ENCODE assay signal across 14 cellular contexts in genomic region chr11:35321532-35322320, GRCh38.
A peak's percentile ranks its signal among the peaks of the same experiment; 100 is the strongest.
DNase-seq lines count a peak whose midpoint lies in the region; ATAC-seq and TF ChIP-seq lines count a peak whose summit lies in the region.
"Had no signal": no experiment of that assay in that cellular context is flagged by ENCODE, and none has a peak within 500 bp of the region (broad histone marks: within the 10 kb centered on the region; RNA-seq: fewer than 3 reads in every experiment).

No MANE protein-coding gene starts in this region.

- H3K27me3 ChIP-seq in body of pancreas (no peaks in the 10 kb centered on the region), osteoblast (ENCODE audit: insufficient read depth, low read length) (no peaks in the 10 kb centered on the region), smooth muscle cell (ENCODE audit: low read depth) (no peaks in the 10 kb centered on the region)
- H3K27me3 ChIP-seq: thyroid gland had no signal

- H2AFZ ChIP-seq in osteoblast (ENCODE audit: low read length) (no peak overlapping the region), smooth muscle cell (ENCODE audit: low read depth) (no peak overlapping the region)

- no peaks in the 10 kb centered on the region for H3K79me2 ChIP-seq in osteoblast (ENCODE audit: insufficient read depth, low read length)
- no peaks in the 10 kb centered on the region for H3K79me2 ChIP-seq in smooth muscle cell (ENCODE audit: low read depth)

- no peak overlapping the region for H3K4me3 ChIP-seq in body of pancreas
- H3K4me3 ChIP-seq in osteoblast (ENCODE audit: insufficient read depth, low read length) = no peak overlapping the region
- H3K4me3 ChIP-seq in smooth muscle cell = no peak overlapping the region
- H3K4me3 ChIP-seq: thyroid gland had no signal

- H3K4me1 ChIP-seq in body of pancreas (peaks cover 87% of the 10 kb centered on the region), osteoblast (ENCODE audit: insufficient read depth, low read length) (peaks cover 16% of the 10 kb centered on the region), smooth muscle cell (ENCODE audit: low read depth) (peaks cover 14% of the 10 kb centered on the region)
- H3K4me1 ChIP-seq: thyroid gland had no signal

- DNase-seq in COLO668 (lab: John Stamatoyannopoulos, UW; ENCODE audit: unreplicated experiment) (peak; percentile 33), M059J (ENCODE audit: low read depth) (peak; percentile 79), body of pancreas (peak; percentile 42 to 77 (median 66)), osteoblast (ENCODE audit: insufficient read length, low spot score, missing footprints) (peak; percentile 77), smooth muscle cell (lab: John Stamatoyannopoulos, UW; ENCODE audit: unreplicated experiment) (no peak)
- DNase-seq in effector memory CD8-positive, alpha-beta T cell = no peak
- DNase-seq in activated CD4-positive, alpha-beta T cell treated with anti-CD3 and anti-CD28 coated beads, Interleukin-2, amount 10 ng/mL, durations not matched to agents 24 days and 14 days = no peak
- DNase-seq: hippocampal formation, NCI-H1436, thyroid gland had no signal

- H4K20me1 ChIP-seq in osteoblast (ENCODE audit: insufficient read depth, low read length) = no peaks in the 10 kb centered on the region
- H4K20me1 ChIP-seq in smooth muscle cell (ENCODE audit: low read depth) = no peaks in the 10 kb centered on the region

- H3K27ac Mint-ChIP-seq in effector memory CD8-positive, alpha-beta T cell = no peak overlapping the region
- no peak overlapping the region for H3K27ac Mint-ChIP-seq in activated CD4-positive, alpha-beta T cell treated with anti-CD3 and anti-CD28 coated beads, Interleukin-2, amount 10 ng/mL, durations not matched to agents 24 days and 14 days
- H3K27ac Mint-ChIP-seq: activated T-helper 1 cell treated with anti-CD3 and anti-CD28 coated beads, Interleukin-12 subunit alpha, Interleukin-12 subunit beta, Interleukin-2, Interleukin-4 antibody, amounts not matched to agents 30 ng/mL and 10 ng/mL and 1 ng/mL, durations not matched to agents 14 hours and 24 hours and 36 hours; progenitor cell of endocrine pancreas had no signal

- no peaks in the 10 kb centered on the region for H3K9me3 ChIP-seq in body of pancreas
- H3K9me3 ChIP-seq in osteoblast (ENCODE audit: low read depth, low read length) = no peaks in the 10 kb centered on the region
- no peaks in the 10 kb centered on the region for H3K9me3 ChIP-seq in smooth muscle cell (replicated peaks; ENCODE audit: low read depth)
- H3K9me3 ChIP-seq: thyroid gland had no signal

- H3K36me3 Mint-ChIP-seq in effector memory CD8-positive, alpha-beta T cell (ENCODE audit: insufficient read depth) = no peaks in the 10 kb centered on the region
- no peaks in the 10 kb centered on the region for H3K36me3 Mint-ChIP-seq in activated CD4-positive, alpha-beta T cell treated with anti-CD3 and anti-CD28 coated beads, Interleukin-2, amount 10 ng/mL, durations not matched to agents 24 days and 14 days (ENCODE audit: low read depth)

- H3K36me3 ChIP-seq in body of pancreas (replicated peaks in 1 of 2; ENCODE audit: insufficient read depth in 1 of 2, low read depth in 2 of 2) = no peaks in the 10 kb centered on the region
- H3K36me3 ChIP-seq in osteoblast (ENCODE audit: insufficient read depth, low read length) = no peaks in the 10 kb centered on the region
- H3K36me3 ChIP-seq in smooth muscle cell (ENCODE audit: low read depth) = no peaks in the 10 kb centered on the region
- H3K36me3 ChIP-seq: thyroid gland had no signal

- H3K27me3 Mint-ChIP-seq in effector memory CD8-positive, alpha-beta T cell = no peaks in the 10 kb centered on the region
- peaks cover 7% of the 10 kb centered on the region for H3K27me3 Mint-ChIP-seq in activated CD4-positive, alpha-beta T cell treated with anti-CD3 and anti-CD28 coated beads, Interleukin-2, amount 10 ng/mL, durations not matched to agents 24 days and 14 days

- no peaks in the 10 kb centered on the region for H3K9me3 Mint-ChIP-seq in effector memory CD8-positive, alpha-beta T cell
- H3K9me3 Mint-ChIP-seq in activated CD4-positive, alpha-beta T cell treated with anti-CD3 and anti-CD28 coated beads, Interleukin-2, amount 10 ng/mL, durations not matched to agents 24 days and 14 days = peaks cover 26% of the 10 kb centered on the region
- H3K9me3 Mint-ChIP-seq: activated T-helper 1 cell treated with anti-CD3 and anti-CD28 coated beads, Interleukin-12 subunit alpha, Interleukin-12 subunit beta, Interleukin-2, Interleukin-4 antibody, amounts not matched to agents 30 ng/mL and 10 ng/mL and 1 ng/mL, durations not matched to agents 14 hours and 24 hours and 36 hours had no signal

- no peak overlapping the region for H3K4me3 Mint-ChIP-seq in effector memory CD8-positive, alpha-beta T cell
- no peak overlapping the region for H3K4me3 Mint-ChIP-seq in activated CD4-positive, alpha-beta T cell treated with anti-CD3 and anti-CD28 coated beads, Interleukin-2, amount 10 ng/mL, durations not matched to agents 24 days and 14 days
- H3K4me3 Mint-ChIP-seq: activated T-helper 1 cell treated with anti-CD3 and anti-CD28 coated beads, Interleukin-12 subunit alpha, Interleukin-12 subunit beta, Interleukin-2, Interleukin-4 antibody, amounts not matched to agents 30 ng/mL and 10 ng/mL and 1 ng/mL, durations not matched to agents 14 hours and 24 hours and 36 hours had no signal

- WGBS in body of pancreas, 2 donors = 37 to 52% methylated on average over 11 of the region's 11 CpGs
- 65% methylated on average over 11 of the region's 11 CpGs for WGBS in smooth muscle cell (ENCODE audit: low lambda C conversion rate)

- intact Hi-C loops in body of pancreas (cut with DNase I) = no loop called here
- intact Hi-C loops in activated CD4-positive, alpha-beta T cell treated with anti-CD3 and anti-CD28 coated beads, Interleukin-2, amount 10 ng/mL, durations not matched to agents 24 days and 14 days (cut with micrococcal nuclease) = no loop called here

- peak; percentile 89 for ATAC-seq in body of pancreas
- no peak for ATAC-seq in HG02763 (IDR thresholded peaks at IDR 0.05; ENCODE audit: unreplicated experiment)
- ATAC-seq in effector memory CD8-positive, alpha-beta T cell (replicated peaks) = no peak

- no peak for TF ChIP-seq POLR2A in body of pancreas (IDR thresholded peaks at IDR 0.05)

- H3K9ac ChIP-seq in smooth muscle cell (ENCODE audit: low read depth) = no peak overlapping the region

- H3K4me2 ChIP-seq in osteoblast (ENCODE audit: insufficient read depth, low read length) (no peak overlapping the region), smooth muscle cell (no peak overlapping the region)

- TF ChIP-seq CTCF in body of pancreas (IDR thresholded peaks at IDR 0.05) (no peak), osteoblast (IDR thresholded peaks at IDR 0.05; ENCODE audit: extremely low read depth, low read depth, low read length) (no peak), smooth muscle cell (IDR thresholded peaks at IDR 0.05; ENCODE audit: borderline replicate concordance, insufficient read depth, poor library complexity, severe bottlenecking) (no peak)

- peak overlapping the region; percentile 82 to 88 (median 85) for H3K27ac ChIP-seq in body of pancreas
- H3K27ac ChIP-seq in osteoblast (ENCODE audit: low read depth, low read length) = no peak overlapping the region
- no peak overlapping the region for H3K27ac ChIP-seq in smooth muscle cell (ENCODE audit: low read depth)
- H3K27ac ChIP-seq: HL-60, thyroid gland had no signal

- H3K4me1 Mint-ChIP-seq in effector memory CD8-positive, alpha-beta T cell (ENCODE audit: low read depth in 2 of 2) = peaks cover 5 to 6% of the 10 kb centered on the region in 2 donors
- H3K4me1 Mint-ChIP-seq in activated CD4-positive, alpha-beta T cell treated with anti-CD3 and anti-CD28 coated beads, Interleukin-2, amount 10 ng/mL, durations not matched to agents 24 days and 14 days = peaks cover 6% of the 10 kb centered on the region

- no peaks in the 10 kb centered on the region for H3F3A ChIP-seq in smooth muscle cell (ENCODE audit: low read depth)

Comparison
In these comparisons a context has a peak if more than half of its experiments do, and no peak if none do; other contexts are left out.
1. DNase-seq: peak in COLO668 (single experiment), M059J (single experiment), body of pancreas (4 of 4) and osteoblast (single experiment); none in smooth muscle cell (single experiment), effector memory CD8-positive, alpha-beta T cell (0 of 3) and activated CD4-positive, alpha-beta T cell treated with anti-CD3 and anti-CD28 coated beads, Interleukin-2, amount 10 ng/mL, durations not matched to agents 24 days and 14 days (single experiment).
2. H3K27ac ChIP-seq: peak in body of pancreas (4 of 4); none in osteoblast (single experiment) and smooth muscle cell (single experiment).